19 cellular contexts compared by ENCODE assay signal in the genomic region with DNA sequence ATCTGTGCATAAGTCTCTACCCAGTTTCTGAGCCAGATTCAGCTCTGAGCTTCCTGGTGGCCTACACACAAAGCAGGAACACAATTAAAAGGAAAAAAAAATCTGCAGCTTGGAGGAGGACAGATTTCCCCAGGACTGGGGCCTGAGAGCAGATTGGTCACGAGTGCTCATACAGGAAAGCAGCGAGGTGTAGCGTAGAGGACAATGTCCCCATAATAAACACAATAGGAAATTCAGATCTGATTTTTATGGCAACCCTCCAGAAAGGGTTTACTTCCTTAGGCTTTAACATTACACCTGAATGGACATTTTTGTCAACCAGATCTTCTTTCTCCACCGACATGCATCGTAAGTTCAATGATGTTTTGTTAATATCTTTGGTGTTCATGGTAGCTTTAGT. TPM values are rescaled to one million over a fixed set of nuclear protein-coding genes. Genes with fewer than 3 reads are reported as not detected.
"Had no signal": no experiment of that assay in that cellular context is flagged by ENCODE, and none has a peak within 500 bp of the region (broad histone marks: within the 10 kb centered on the region; RNA-seq: fewer than 3 reads in every experiment).

No MANE protein-coding gene starts in this region.

- H3K9me3 Mint-ChIP-seq: neural crest cell had no signal

- H3K27ac Mint-ChIP-seq: activated naive CD8-positive, alpha-beta T cell had no signal

- H3K4me3 Mint-ChIP-seq: activated naive CD8-positive, alpha-beta T cell; neural crest cell had no signal

- DNase-seq: activated CD4-positive, alpha-beta T cell treated with anti-CD3 and anti-CD28 coated beads for 1 hour; activated effector memory CD4-positive, alpha-beta T cell treated with Interleukin-2 at 50 U/mL for 16 hours; aorta; effector CD4-positive, alpha-beta T cell; foreskin melanocyte; left ventricle myocardium superior; mesenchymal stem cell; ovary; retina; SJCRH30; substantia nigra; SW 1271; trophoblast cell had no signal

- H3K27ac ChIP-seq: breast epithelium, heart left ventricle, ovary, SJCRH30 had no signal

- ATAC-seq: left ventricle myocardium superior had no signal

- H3K4me3 ChIP-seq: breast epithelium, heart left ventricle, ovary, SJCRH30 had no signal

- H3K4me1 Mint-ChIP-seq: neural crest cell had no signal

- H3K36me3 Mint-ChIP-seq: activated naive CD8-positive, alpha-beta T cell had no signal

RNA-seq across cellular contexts. Expression of gene SLC6A20, which starts 23.3 kb away (rescaled TPM):
- total RNA-seq: chondrocyte, left ventricle myocardium superior, myocyte, neural crest cell, SJCRH30 had no signal
